ENCODE assay signal across 12 cellular contexts in genomic region chr6:151160869-151161268, GRCh38.
DNase-seq lines count a peak whose midpoint lies in the region; ATAC-seq, FAIRE-seq and TF ChIP-seq lines count a peak whose summit lies in the region.
"Had no signal": no experiment of that assay in that cellular context is flagged by ENCODE, and none has a peak within 500 bp of the region (broad histone marks: within the 10 kb centered on the region; RNA-seq: fewer than 3 reads in every experiment).

No MANE protein-coding gene starts in this region.

- no TSS peak for BruUV-seq in K562 (replicated peaks; lab: Mats Ljungman, UMichigan)

- no peak for TF ChIP-seq POLR2A in K562 (conservative IDR thresholded peaks at IDR 0.05)

- no peaks in the 10 kb centered on the region for H3K36me3 Mint-ChIP-seq in mesothelial cell of epicardium
- no peaks in the 10 kb centered on the region for H3K36me3 Mint-ChIP-seq in activated CD4-positive, alpha-beta memory T cell treated with anti-CD3 and anti-CD28 coated beads for 36 hours

- FAIRE-seq in K562 (lab: Jason Lieb, UNC): no peak
- FAIRE-seq: GM12892 had no signal

- peaks cover 6 to 47% (median 25%) of the 10 kb centered on the region in 10 experiments; a peak in 19 of 20 replicates for H3K4me1 ChIP-seq in BLaER1 treated with 17β-estradiol and CSF1 and Interleukin-3, amounts not matched to agents 10 nM and 100 nM
- H3K4me1 ChIP-seq in K562 (replicated peaks in 1 of 2; ENCODE audit: control insufficient read depth in 2 of 2, insufficient read depth in 2 of 2, low read length in 2 of 2): no peaks in the 10 kb centered on the region

- no peak for TF ChIP-seq EP300 in K562 (IDR thresholded peaks at IDR 0.05; ENCODE audit: low read length)

- POLR2A ChIA-PET in K562 (lab: Yijun Ruan, JAX): interaction anchor here (2.4 kb wide), 1 partner anchor 12 kb away, joined by 8 read pairs; no protein-coding TSS in a partner anchor
- POLR2A ChIA-PET in activated CD4-positive, alpha-beta memory T cell treated with anti-CD3 and anti-CD28 coated beads for 36 hours (lab: Charles Lee): no interaction called here

- CTCF ChIA-PET in K562 (lab: Yijun Ruan, JAX; ENCODE audit: low intra/inter-chr PET ratio): no interaction called here
- CTCF ChIA-PET in activated CD4-positive, alpha-beta memory T cell treated with anti-CD3 and anti-CD28 coated beads for 36 hours (lab: Charles Lee): no interaction called here

- intact Hi-C loops in K562 (cut with micrococcal nuclease): no loop called here
- intact Hi-C loops in activated CD4-positive, alpha-beta memory T cell treated with anti-CD3 and anti-CD28 coated beads for 36 hours (cut with micrococcal nuclease): no loop called here

- H3K27ac Mint-ChIP-seq in mesothelial cell of epicardium: peak overlapping the region; percentile 88
- H3K27ac Mint-ChIP-seq in activated CD4-positive, alpha-beta memory T cell treated with anti-CD3 and anti-CD28 coated beads for 36 hours: no peak overlapping the region
- H3K27ac Mint-ChIP-seq: B cell had no signal

- H3K36me3 ChIP-seq in BLaER1 treated with 17β-estradiol and CSF1 and Interleukin-3, amounts not matched to agents 10 nM and 100 nM: no peaks in the 10 kb centered on the region
- H3K36me3 ChIP-seq in K562 (ENCODE audit: control insufficient read depth, insufficient read depth, low read length): no peaks in the 10 kb centered on the region

- TF ChIP-seq RAD21 in K562 (CRISPR knock-in tag; conservative IDR thresholded peaks at IDR 0.05 in 1 of 2, IDR thresholded peaks at IDR 0.05 in 1 of 2): no peak

- 12% methylated on average over 9 of the region's 9 CpGs for WGBS in K562 (ENCODE audit: insufficient coverage, low coverage, missing lambda C conversion rate)

- no peaks in the 10 kb centered on the region for H3K27me3 Mint-ChIP-seq in mesothelial cell of epicardium (ENCODE audit: low read depth)
- peaks cover 3% of the 10 kb centered on the region for H3K27me3 Mint-ChIP-seq in activated CD4-positive, alpha-beta memory T cell treated with anti-CD3 and anti-CD28 coated beads for 36 hours

- no peak overlapping the region for H3K9ac ChIP-seq in BLaER1 treated with 17β-estradiol and CSF1 and Interleukin-3, amounts not matched to agents 10 nM and 100 nM
- no peak overlapping the region for H3K9ac ChIP-seq in K562 (ENCODE audit: insufficient read depth in 1 of 2, low read depth in 2 of 2, low read length in 2 of 2)

- in situ Hi-C loops in K562 (cut with MboI): no loop called here

- peaks cover 13% of the 10 kb centered on the region for H3K4me1 Mint-ChIP-seq in mesothelial cell of epicardium
- no peaks in the 10 kb centered on the region for H3K4me1 Mint-ChIP-seq in activated CD4-positive, alpha-beta memory T cell treated with anti-CD3 and anti-CD28 coated beads for 36 hours (ENCODE audit: low read depth)
- H3K4me1 Mint-ChIP-seq: B cell had no signal

- DNase-seq in LHCN-M2 (ENCODE audit: low read depth): peak; percentile 45
- DNase-seq in K562 (ENCODE audit: extremely low read depth in 1 of 4, low spot score in 3 of 4): no peak
- no peak for DNase-seq in mesothelial cell of epicardium (ENCODE audit: low spot score in 2 of 2, unreplicated experiment in 2 of 2)
- DNase-seq in CD1c-positive myeloid dendritic cell (ENCODE audit: extremely low spot score): no peak
- no peak for DNase-seq in GM19240 (ENCODE audit: insufficient read length, low spot score)
- DNase-seq in activated CD4-positive, alpha-beta memory T cell treated with anti-CD3 and anti-CD28 coated beads for 36 hours: no peak
- DNase-seq: midbrain, T1000 had no signal

- no peaks in the 10 kb centered on the region for H4K20me1 ChIP-seq in BLaER1 treated with 17β-estradiol and CSF1 and Interleukin-3, amounts not matched to agents 10 nM and 100 nM
- no peaks in the 10 kb centered on the region for H4K20me1 ChIP-seq in K562 (replicated peaks; ENCODE audit: control insufficient read depth, insufficient read depth, low read length)

- H3K9me3 Mint-ChIP-seq in mesothelial cell of epicardium: no peaks in the 10 kb centered on the region
- no peaks in the 10 kb centered on the region for H3K9me3 Mint-ChIP-seq in activated CD4-positive, alpha-beta memory T cell treated with anti-CD3 and anti-CD28 coated beads for 36 hours

- no peaks in the 10 kb centered on the region for H3K79me2 ChIP-seq in K562 (ENCODE audit: control insufficient read depth, insufficient read depth, low read length)

- no peaks in the 10 kb centered on the region; a peak in 1 of 22 replicates for H3K9me3 ChIP-seq in BLaER1 treated with 17β-estradiol and CSF1 and Interleukin-3, amounts not matched to agents 10 nM and 100 nM (replicated peaks in 1 of 11)
- H3K9me3 ChIP-seq in K562 (replicated peaks; ENCODE audit: control insufficient read depth, insufficient read depth, low read depth, low read length): no peaks in the 10 kb centered on the region

- H2AFZ ChIP-seq in K562 (ENCODE audit: low read depth, low read length): no peak overlapping the region

- no peaks in the 10 kb centered on the region for H3K9me1 ChIP-seq in K562 (ENCODE audit: control insufficient read depth, insufficient read depth, low read length)

- H3K4me2 ChIP-seq in BLaER1 treated with 17β-estradiol and CSF1 and Interleukin-3, amounts not matched to agents 10 nM and 100 nM: peak overlapping the region in 9 of 11 experiments; percentile 15 to 75 (median 53); a peak in 17 of 22 replicates
- H3K4me2 ChIP-seq in K562 (ENCODE audit: insufficient read depth, low read length): no peak overlapping the region

- no peak overlapping the region for H3K4me3 Mint-ChIP-seq in mesothelial cell of epicardium
- no peak overlapping the region for H3K4me3 Mint-ChIP-seq in activated CD4-positive, alpha-beta memory T cell treated with anti-CD3 and anti-CD28 coated beads for 36 hours
- H3K4me3 Mint-ChIP-seq: B cell had no signal

- ATAC-seq in K562 (peak; percentile 42), GM21723 (IDR thresholded peaks at IDR 0.05; ENCODE audit: unreplicated experiment) (no peak)

- no peak overlapping the region for H3K4me3 ChIP-seq in BLaER1 treated with 17β-estradiol and CSF1 and Interleukin-3, amounts not matched to agents 10 nM and 100 nM
- H3K4me3 ChIP-seq in K562: no peak overlapping the region

- no peaks in the 10 kb centered on the region for H3K27me3 ChIP-seq in BLaER1 treated with 17β-estradiol and CSF1 and Interleukin-3, amounts not matched to agents 10 nM and 100 nM
- H3K27me3 ChIP-seq in K562 (ENCODE audit: control insufficient read depth in 2 of 2, insufficient read depth in 2 of 2, low read length in 2 of 2): peaks cover 23 to 38% of the 10 kb centered on the region in 2 experiments

- TF ChIP-seq CTCF in K562 (IDR thresholded peaks at IDR 0.05 in 2 of 3, conservative IDR thresholded peaks at IDR 0.05 in 1 of 3; ENCODE audit: insufficient read depth in 2 of 3, low read depth in 1 of 3, low read length in 3 of 3): no peak
- TF ChIP-seq CTCF in mesothelial cell of epicardium (IDR thresholded peaks at IDR 0.05; ENCODE audit: unreplicated experiment): no peak

- no peak overlapping the region for H3K27ac ChIP-seq in BLaER1 treated with 17β-estradiol and CSF1 and Interleukin-3, amounts not matched to agents 10 nM and 100 nM
- no peak overlapping the region for H3K27ac ChIP-seq in K562 (ENCODE audit: extremely low read depth, low read depth, low read length)

TF ChIP-seq in K562, 482 proteins besides CTCF, POLR2A, EP300 and RAD21 (continues in another document):
- TF ChIP-seq YBX1 (IDR thresholded peaks at IDR 0.05) (no peak), MLLT1 (IDR thresholded peaks at IDR 0.05) (no peak), PTRF (tag; IDR thresholded peaks at IDR 0.05) (no peak), THRB (CRISPR knock-in tag; conservative IDR thresholded peaks at IDR 0.05) (no peak), MECOM (CRISPR knock-in tag; IDR thresholded peaks at IDR 0.05) (no peak), CBX3 (IDR thresholded peaks at IDR 0.05; ENCODE audit: borderline replicate concordance in 1 of 2, low read length in 2 of 2) (no peak), CREBBP (IDR thresholded peaks at IDR 0.05; ENCODE audit: low read depth, low read length) (no peak), MCM7 (IDR thresholded peaks at IDR 0.05) (no peak), FOXK2 (conservative IDR thresholded peaks at IDR 0.05 in 1 of 2, IDR thresholded peaks at IDR 0.05 in 1 of 2; ENCODE audit: low read depth in 2 of 2) (peak; percentile 57 to 63; a peak in 3 of 4 replicates), PRMT5 (CRISPR knock-in tag; IDR thresholded peaks at IDR 0.05) (no peak), ZNF212 (CRISPR knock-in tag; IDR thresholded peaks at IDR 0.05) (no peak), L3MBTL2 (IDR thresholded peaks at IDR 0.05) (0 out of 2 replicates have a peak, but pooled peaks have one; percentile 34)
